ENCODE assay signal across 15 cellular contexts in the genomic region with DNA sequence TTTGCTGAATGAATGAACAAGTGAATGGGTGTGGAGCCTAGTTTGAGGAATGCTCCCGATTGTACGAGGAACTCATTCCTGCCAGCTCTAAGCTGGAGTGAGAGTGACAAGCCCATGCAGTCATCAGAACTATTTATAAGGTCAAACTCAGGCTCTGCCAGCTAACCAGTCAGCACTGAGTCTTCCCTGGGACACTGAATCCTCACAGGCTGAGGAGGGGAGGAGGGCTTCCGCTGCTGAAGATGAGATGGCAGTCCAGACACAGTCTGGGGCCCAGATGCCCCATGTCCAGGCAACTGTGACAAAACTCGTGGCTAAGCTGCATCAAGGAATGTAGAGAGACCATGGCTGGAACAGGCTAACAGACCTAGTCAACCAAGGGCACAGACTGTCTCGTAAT. TPM values are rescaled to one million over a fixed set of nuclear protein-coding genes. Genes with fewer than 3 reads are reported as not detected.
DNase-seq lines count a peak whose midpoint lies in the region; ATAC-seq, FAIRE-seq and TF ChIP-seq lines count a peak whose summit lies in the region.
"Had no signal": no experiment of that assay in that cellular context is flagged by ENCODE, and none has a peak within 500 bp of the region (broad histone marks: within the 10 kb centered on the region; RNA-seq: fewer than 3 reads in every experiment).

No MANE protein-coding gene starts in this region.

- no peaks in the 10 kb centered on the region for H3K9me2 ChIP-seq in hepatocyte (replicated peaks; ENCODE audit: insufficient read depth)

- H3K36me3 ChIP-seq in hepatocyte (replicated peaks; ENCODE audit: insufficient read depth, low read depth) (no peaks in the 10 kb centered on the region), skeletal muscle tissue (ENCODE audit: control insufficient read depth in 3 of 3, insufficient read depth in 3 of 3, low read length in 3 of 3) (no peaks in the 10 kb centered on the region)
- H3K36me3 ChIP-seq: left lung had no signal

- peaks cover 44% of the 10 kb centered on the region for H3K79me2 ChIP-seq in hepatocyte

- peak overlapping the region; percentile 54 to 66 (median 63) for H3K9ac ChIP-seq in skeletal muscle tissue (ENCODE audit: low read depth in 1 of 3, low read length in 3 of 3)

- H3K27ac ChIP-seq in hepatocyte (no peak overlapping the region), skeletal muscle tissue (ENCODE audit: low read depth, low read length) (peak overlapping the region; percentile 91)
- H3K27ac ChIP-seq: left lung had no signal

- no peak overlapping the region for H2AFZ ChIP-seq in hepatocyte

- no peak overlapping the region for H3K4me3 ChIP-seq in cardiac fibroblast (replicated peaks in 1 of 2; ENCODE audit: low read depth in 2 of 2, low read length in 2 of 2)
- no peak overlapping the region for H3K4me3 ChIP-seq in hepatocyte
- H3K4me3 ChIP-seq in skeletal muscle tissue (ENCODE audit: low read length in 3 of 3) = peak overlapping the region; percentile 32 to 54 (median 41)
- H3K4me3 ChIP-seq: left lung had no signal

- FAIRE-seq in HTR-8/SVneo (lab: Jason Lieb, UNC) = peak; percentile 13

- DNase-seq in HTR-8/SVneo (ENCODE audit: insufficient read length, low spot score) = no peak
- DNase-seq in cardiac fibroblast (ENCODE audit: low read depth in 2 of 2) = peak; percentile 26 to 63
- DNase-seq in hepatocyte (ENCODE audit: low spot score) = no peak
- DNase-seq in COLO829 (ENCODE audit: low spot score) = no peak
- DNase-seq: activated CD4-positive, alpha-beta T cell treated with anti-CD3 and anti-CD28 coated beads for 48 hours; activated naive CD4-positive, alpha-beta T cell treated with Interleukin-2 at 50 U/mL for 16 hours; effector memory CD8-positive, alpha-beta T cell; NCI-H1417 treated with DMSO at 0.1 percent for 48 hours; RPMI8226; stimulated activated naive CD4-positive, alpha-beta T cell had no signal

- H4K20me1 ChIP-seq in hepatocyte (ENCODE audit: insufficient read depth, poor library complexity, severe bottlenecking) = no peaks in the 10 kb centered on the region

- peak overlapping the region; percentile 12 for H3K4me2 ChIP-seq in hepatocyte

- H3K27me3 ChIP-seq in hepatocyte (no peaks in the 10 kb centered on the region), skeletal muscle tissue (ENCODE audit: control insufficient read depth in 3 of 3, insufficient read depth in 3 of 3, low read length in 3 of 3) (peaks cover 0 to 2% (median 0%) of the 10 kb centered on the region in 3 donors)

- TF ChIP-seq CTCF in cardiac fibroblast (IDR thresholded peaks at IDR 0.05; ENCODE audit: low read depth, low read length) (no peak), hepatocyte (IDR thresholded peaks at IDR 0.05; ENCODE audit: poor library complexity) (no peak)

- no peaks in the 10 kb centered on the region for H3K9me3 ChIP-seq in hepatocyte (ENCODE audit: low read depth)
- H3K9me3 ChIP-seq in skeletal muscle tissue (ENCODE audit: control insufficient read depth in 3 of 3, low read length in 3 of 3) = no peaks in the 10 kb centered on the region
- H3K9me3 ChIP-seq: left lung had no signal

- ATAC-seq in GM19324 (IDR thresholded peaks at IDR 0.05; ENCODE audit: low FRiP score, unreplicated experiment) (no peak), HG02973 (IDR thresholded peaks at IDR 0.05; ENCODE audit: unreplicated experiment) (no peak), HG03565 (IDR thresholded peaks at IDR 0.05; ENCODE audit: unreplicated experiment) (no peak)
- ATAC-seq: effector memory CD8-positive, alpha-beta T cell; left lung had no signal

- peaks cover 31% of the 10 kb centered on the region for H3K4me1 ChIP-seq in hepatocyte (ENCODE audit: insufficient read depth)
- peaks cover 51 to 60% (median 59%) of the 10 kb centered on the region in 3 donors for H3K4me1 ChIP-seq in skeletal muscle tissue (ENCODE audit: control insufficient read depth in 3 of 3, insufficient read depth in 3 of 3, low read length in 3 of 3)

- WGBS in hepatocyte (ENCODE audit: low lambda C conversion rate, missing lambda C conversion rate) = 54% methylated on average over 5 of the region's 5 CpGs

RNA-seq across cellular contexts. Expression of a gene that starts 4.0 kb away (rescaled TPM):
- total RNA-seq in hepatocyte (7.1 and 8.0 TPM in 2 replicates), skeletal muscle tissue (8.9 TPM)
- 6.4 and 8.0 TPM in 2 replicates for polyA plus RNA-seq in hepatocyte

RNA-seq across cellular contexts. Expression of a gene that starts 22.2 kb away (rescaled TPM):
- total RNA-seq in hepatocyte (21.9 and 23.0 TPM in 2 replicates), skeletal muscle tissue (16.7 TPM)
- polyA plus RNA-seq in hepatocyte = 44.3 and 48.4 TPM in 2 replicates

Comparison
In these comparisons a context has a peak if more than half of its experiments do, and no peak if none do; other contexts are left out.
1. DNase-seq: peak in cardiac fibroblast (2 of 2); none in HTR-8/SVneo (single experiment), hepatocyte (single experiment) and COLO829 (single experiment).
2. H3K4me3 ChIP-seq: peak in skeletal muscle tissue (3 of 3); none in cardiac fibroblast (0 of 2) and hepatocyte (single experiment).